In the genomic region with DNA sequence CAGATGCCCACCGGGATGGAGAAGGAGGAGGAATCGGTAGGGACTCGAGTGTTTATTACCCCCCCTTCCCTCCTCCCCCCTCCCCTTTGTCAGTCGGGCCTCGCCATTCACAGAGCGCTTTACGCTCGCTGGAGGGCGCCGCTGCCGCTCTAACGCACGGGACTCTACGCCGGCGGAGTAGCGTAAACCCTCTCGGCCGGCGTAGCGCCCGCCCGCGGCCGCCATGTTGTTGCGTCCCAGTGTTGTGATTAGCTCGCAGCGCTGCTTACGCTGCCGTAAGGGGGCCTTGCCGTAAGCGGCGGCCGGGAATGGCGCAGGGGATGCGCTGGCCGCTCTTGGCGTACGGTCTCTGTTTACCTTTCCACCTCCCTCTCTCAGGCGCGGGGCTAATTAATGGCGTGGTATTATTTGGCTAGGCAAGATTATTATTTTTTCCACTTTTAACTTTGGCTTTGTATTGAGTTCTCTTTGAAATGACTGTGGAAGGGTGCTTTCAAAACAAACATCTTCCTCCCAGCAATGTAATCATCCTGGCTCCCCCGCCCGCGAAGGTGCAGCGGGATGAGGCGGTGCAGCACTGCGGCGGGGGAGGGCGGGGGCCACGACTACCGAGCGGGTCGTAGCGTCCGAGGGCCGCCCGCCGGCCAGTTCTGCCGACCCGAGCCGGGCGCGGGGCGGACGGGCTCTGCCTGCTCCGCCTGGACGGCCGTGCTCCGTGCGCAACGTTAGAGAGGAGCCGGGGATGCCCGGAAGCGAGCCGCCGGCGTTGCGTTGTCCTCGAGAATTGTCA, we compare ENCODE assay signal across 8 cellular contexts. TPM values are rescaled to one million over a fixed set of nuclear protein-coding genes. Genes with fewer than 3 reads are reported as not detected.
DNase-seq lines count a peak whose midpoint lies in the region; ATAC-seq and TF ChIP-seq lines count a peak whose summit lies in the region.

No MANE protein-coding gene starts in this region.

- H3K27ac Mint-ChIP-seq in activated naive CD8-positive, alpha-beta T cell: peak overlapping the region; percentile 96

- peaks cover 6% of the 10 kb centered on the region for H3K36me3 Mint-ChIP-seq in activated naive CD8-positive, alpha-beta T cell

- peak overlapping the region; percentile 96 for H3K4me3 Mint-ChIP-seq in activated naive CD8-positive, alpha-beta T cell

- no peaks in the 10 kb centered on the region for H3K9me3 Mint-ChIP-seq in activated naive CD8-positive, alpha-beta T cell (ENCODE audit: low read depth)

- no peaks in the 10 kb centered on the region for H3K27me3 Mint-ChIP-seq in activated naive CD8-positive, alpha-beta T cell

- peak overlapping the region; percentile 92 for H3K27ac ChIP-seq in temporal lobe (ENCODE audit: low read depth, low read length)

- H3K4me1 Mint-ChIP-seq in activated naive CD8-positive, alpha-beta T cell (ENCODE audit: low read depth): peaks cover 46% of the 10 kb centered on the region

- peak; percentile 63 for ATAC-seq in HG02642 (IDR thresholded peaks at IDR 0.05; ENCODE audit: poor library complexity, unreplicated experiment)
- ATAC-seq in SK-N-SH treated with all-trans-retinoic acid at 6 μM for 48 hours: peak; percentile 87

- peak; percentile 89 for DNase-seq in NCI-H1092 treated with DMSO at 0.1 percent for 48 hours (lab: John Stamatoyannopoulos, UW)
- peak; percentile 92 for DNase-seq in glomerular visceral epithelial cell (ENCODE audit: extremely low spot score)
- peak; percentile 91 for DNase-seq in occipital lobe (lab: John Stamatoyannopoulos, UW)

- peak overlapping the region; percentile 98 for H3K4me3 ChIP-seq in GM08714 (ENCODE audit: low read length)

TF ChIP-seq in SK-N-SH treated with all-trans-retinoic acid at 6 μM for 48 hours, 23 proteins besides CTCF, POLR2A, EP300 and RAD21:
- TF ChIP-seq BACH2 (CRISPR knock-in tag; IDR thresholded peaks at IDR 0.05; ENCODE audit: borderline replicate concordance): no peak
- TF ChIP-seq PATZ1 (CRISPR knock-in tag; IDR thresholded peaks at IDR 0.05; ENCODE audit: borderline replicate concordance): peak; percentile 53; the same call in 1 of the 2 replicates
- no peak for TF ChIP-seq ZFP3 (CRISPR knock-in tag; IDR thresholded peaks at IDR 0.05)
TF ChIP-seq in SK-N-SH treated with all-trans-retinoic acid at 6 μM for 48 hours: peak in this region for 1.

RNA-seq across cellular contexts. Expression of gene EPC2, which starts 0.8 kb away (rescaled TPM):
- 103 TPM for total RNA-seq in occipital lobe
- total RNA-seq in temporal lobe: 70.6 TPM

Comparison
In these comparisons a context has a peak if more than half of its experiments do, and no peak if none do; other contexts are left out.
1. Peak in every context shown above with its lines: DNase-seq, ATAC-seq, H3K4me3 ChIP-seq and H3K27ac ChIP-seq.